In genomic region chr2:11385222-11385621, GRCh38 we compare ENCODE assay signal across 19 cellular contexts. TPM values are rescaled to one million over a fixed set of nuclear protein-coding genes. Genes with fewer than 3 reads are reported as not detected.
DNase-seq lines count a peak whose midpoint lies in the region; TF ChIP-seq lines count a peak whose summit lies in the region.
"Had no signal": no experiment of that assay in that cellular context is flagged by ENCODE, and none has a peak within 500 bp of the region (broad histone marks: within the 10 kb centered on the region; RNA-seq: fewer than 3 reads in every experiment).

No MANE protein-coding gene starts in this region.

- H3K27me3 Mint-ChIP-seq in neural progenitor cell (ENCODE audit: insufficient read depth, low read depth): peaks cover 9% of the 10 kb centered on the region
- H3K27me3 Mint-ChIP-seq in activated naive CD4-positive, alpha-beta T cell treated with anti-CD3 and anti-CD28 coated beads for 36 hours (ENCODE audit: low read depth): no peaks in the 10 kb centered on the region

- H3K27ac Mint-ChIP-seq in neural progenitor cell: peak overlapping the region; percentile 95
- no peak overlapping the region for H3K27ac Mint-ChIP-seq in activated naive CD4-positive, alpha-beta T cell treated with anti-CD3 and anti-CD28 coated beads for 36 hours
- H3K27ac Mint-ChIP-seq: HFFc6 had no signal

- H3K4me3 Mint-ChIP-seq in neural progenitor cell: no peak overlapping the region
- no peak overlapping the region for H3K4me3 Mint-ChIP-seq in activated naive CD4-positive, alpha-beta T cell treated with anti-CD3 and anti-CD28 coated beads for 36 hours
- H3K4me3 Mint-ChIP-seq: HFFc6 had no signal

- H3K36me3 ChIP-seq in Loucy (ENCODE audit: insufficient read depth, low read length) (no peaks in the 10 kb centered on the region), neural progenitor cell (no peaks in the 10 kb centered on the region), uterus (no peaks in the 10 kb centered on the region)
- H3K36me3 ChIP-seq: MG63 had no signal

- peak overlapping the region; percentile 37; the same call in 1 of the 2 replicates for H2AFZ ChIP-seq in Loucy (ENCODE audit: low read length)
- no peak overlapping the region for H2AFZ ChIP-seq in neural progenitor cell (replicated peaks)

- peaks cover 56% of the 10 kb centered on the region for H3K4me1 ChIP-seq in Loucy (ENCODE audit: insufficient read depth, low read length, poor library complexity, severe bottlenecking)
- H3K4me1 ChIP-seq in neural progenitor cell: peaks cover 12% of the 10 kb centered on the region
- no peaks in the 10 kb centered on the region for H3K4me1 ChIP-seq in uterus

- DNase-seq in neural progenitor cell (ENCODE audit: low spot score) (no peak), uterus (no peak), EL (no peak), UCSD-AML1 (lab: John Stamatoyannopoulos, UW; ENCODE audit: unreplicated experiment) (no peak)
- no peak for DNase-seq in activated naive CD4-positive, alpha-beta T cell treated with anti-CD3 and anti-CD28 coated beads for 36 hours
- DNase-seq: ACHN, DMS79, HFFc6, MG63, NCI-H1105, NCI-H1694 treated with DMSO at 0.1 percent for 48 hours, NCI-H2107, NCI-H510A, NCI-H774, Right ventricle myocardium superior, SK-N-SH had no signal

- H3F3A ChIP-seq in Loucy (ENCODE audit: low read depth): peaks cover 9% of the 10 kb centered on the region; the same call in 1 of the 2 replicates
- H3F3A ChIP-seq in neural progenitor cell (ENCODE audit: low read depth): no peaks in the 10 kb centered on the region

- intact Hi-C loops in uterus (cut with DNase I; ENCODE audit: low total_unique reads): no loop called here
- intact Hi-C loops in activated naive CD4-positive, alpha-beta T cell treated with anti-CD3 and anti-CD28 coated beads for 36 hours (cut with micrococcal nuclease): no loop called here

- no peak for TF ChIP-seq CTCF in Loucy (conservative IDR thresholded peaks at IDR 0.05; ENCODE audit: low read length)
- no peak for TF ChIP-seq CTCF in neural progenitor cell (IDR thresholded peaks at IDR 0.05)
- no peak for TF ChIP-seq CTCF in uterus (IDR thresholded peaks at IDR 0.05)

- H3K79me2 ChIP-seq in Loucy (ENCODE audit: insufficient read depth, low read length) (no peaks in the 10 kb centered on the region), neural progenitor cell (ENCODE audit: low read depth) (no peaks in the 10 kb centered on the region)

- H3K9ac ChIP-seq in Loucy (ENCODE audit: low read depth, low read length, poor library complexity, severe bottlenecking): peak overlapping the region; percentile 62
- no peak overlapping the region for H3K9ac ChIP-seq in neural progenitor cell
- H3K9ac ChIP-seq: SK-N-SH had no signal

- no peaks in the 10 kb centered on the region for H3K27me3 ChIP-seq in Loucy (ENCODE audit: insufficient read depth, low read length, poor library complexity, severe bottlenecking)
- H3K27me3 ChIP-seq in neural progenitor cell: no peaks in the 10 kb centered on the region
- no peaks in the 10 kb centered on the region for H3K27me3 ChIP-seq in uterus
- H3K27me3 ChIP-seq: MG63 had no signal

- H3K4me1 Mint-ChIP-seq in neural progenitor cell: peaks cover 34% of the 10 kb centered on the region
- no peaks in the 10 kb centered on the region for H3K4me1 Mint-ChIP-seq in activated naive CD4-positive, alpha-beta T cell treated with anti-CD3 and anti-CD28 coated beads for 36 hours (ENCODE audit: low read depth)

- H4K20me1 ChIP-seq in Loucy (ENCODE audit: insufficient read depth, low read length, poor library complexity, severe bottlenecking) (no peaks in the 10 kb centered on the region), neural progenitor cell (ENCODE audit: low read depth) (no peaks in the 10 kb centered on the region)

- no peak overlapping the region for H3K4me3 ChIP-seq in Loucy (ENCODE audit: low read length, poor library complexity, severe bottlenecking)
- no peak overlapping the region for H3K4me3 ChIP-seq in neural progenitor cell
- no peak overlapping the region for H3K4me3 ChIP-seq in uterus
- H3K4me3 ChIP-seq: MG63 had no signal

- H3K4me2 ChIP-seq in Loucy (ENCODE audit: low read depth, low read length, poor library complexity, severe bottlenecking): peak overlapping the region; percentile 69
- no peak overlapping the region for H3K4me2 ChIP-seq in neural progenitor cell

- H3K9me3 Mint-ChIP-seq in neural progenitor cell: no peaks in the 10 kb centered on the region
- no peaks in the 10 kb centered on the region for H3K9me3 Mint-ChIP-seq in activated naive CD4-positive, alpha-beta T cell treated with anti-CD3 and anti-CD28 coated beads for 36 hours
- H3K9me3 Mint-ChIP-seq: HFFc6 had no signal

- CTCF ChIA-PET in activated naive CD4-positive, alpha-beta T cell treated with anti-CD3 and anti-CD28 coated beads for 36 hours (lab: Charles Lee): no interaction called here

- H3K9me3 ChIP-seq in Loucy (ENCODE audit: insufficient read depth, low read depth, low read length) (no peaks in the 10 kb centered on the region), neural progenitor cell (ENCODE audit: low read depth) (no peaks in the 10 kb centered on the region), uterus (no peaks in the 10 kb centered on the region)
- H3K9me3 ChIP-seq: MG63, SK-N-SH had no signal

- no peaks in the 10 kb centered on the region for H3K9me2 ChIP-seq in Loucy (replicated peaks; ENCODE audit: low read depth, low read length)
- H3K9me2 ChIP-seq: SK-N-SH had no signal

- no peaks in the 10 kb centered on the region for H3K36me3 Mint-ChIP-seq in neural progenitor cell
- H3K36me3 Mint-ChIP-seq in activated naive CD4-positive, alpha-beta T cell treated with anti-CD3 and anti-CD28 coated beads for 36 hours (ENCODE audit: low read depth): no peaks in the 10 kb centered on the region

- TF ChIP-seq POLR2A in uterus (IDR thresholded peaks at IDR 0.05): no peak

- H3K27ac ChIP-seq in cingulate gyrus (ENCODE audit: low read depth, low read length) (peak overlapping the region; percentile 50), neural progenitor cell (no peak overlapping the region), uterus (peak overlapping the region; percentile 27 to 50)
- H3K27ac ChIP-seq: C4-2B had no signal

RNA-seq across cellular contexts. Expression of gene ROCK2, which starts 40.8 kb away (rescaled TPM):
- total RNA-seq in neural progenitor cell (ENCODE audit: low replicate concordance) (22.3 and 36.1 TPM in 2 replicates), uterus (100 to 1,000 TPM in 3 of 4 donors, 10 to 100 TPM in 1; 78.5 to 143 (median 122) TPM)
- total RNA-seq in activated naive CD4-positive, alpha-beta T cell treated with anti-CD3 and anti-CD28 coated beads for 36 hours: 1 to 10 TPM; 8.4 to 9.4 TPM
